In the genomic region with DNA sequence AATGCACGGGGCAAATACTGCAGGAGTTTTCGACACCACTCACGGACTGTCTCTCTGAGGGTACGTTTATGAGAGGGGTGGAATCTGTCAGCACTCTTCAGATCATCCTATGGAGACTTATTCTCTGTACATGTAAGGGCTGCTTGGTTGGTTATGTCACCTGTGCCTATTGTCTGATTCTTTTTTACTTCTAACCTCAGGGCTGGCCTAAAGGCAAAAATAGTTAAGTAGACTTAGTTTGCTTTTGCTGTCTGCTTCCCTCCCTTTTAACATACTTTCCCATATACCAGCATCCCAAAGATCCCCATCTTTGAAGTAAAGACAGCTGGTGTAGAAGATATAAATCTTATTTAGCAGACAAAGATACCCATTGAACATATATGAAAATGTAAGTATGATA, we compare ENCODE assay signal across 14 cellular contexts.
DNase-seq lines count a peak whose midpoint lies in the region; ATAC-seq lines count a peak whose summit lies in the region.
"Had no signal": no experiment of that assay in that cellular context is flagged by ENCODE, and none has a peak within 500 bp of the region (broad histone marks: within the 10 kb centered on the region; RNA-seq: fewer than 3 reads in every experiment).

No MANE protein-coding gene starts in this region.

- no peak for ATAC-seq in HG03378 (IDR thresholded peaks at IDR 0.05; ENCODE audit: unreplicated experiment)
- ATAC-seq: CD8-positive, alpha-beta T cell had no signal

- DNase-seq in NCI-H1417 (lab: John Stamatoyannopoulos, UW) (peak in 2 of 3 experiments; percentile 13 to 63), NCI-H69 (lab: John Stamatoyannopoulos, UW) (peak; percentile 77), NCI-H2227 treated with DMSO at 0.1 percent for 48 hours (lab: John Stamatoyannopoulos, UW) (no peak), AG20443 (ENCODE audit: low spot score) (no peak)
- DNase-seq: 8988T; ACHN; AML-193; Caco-2; Calu3; CD4-positive, alpha-beta T cell; CD8-positive, alpha-beta T cell; DMS79 treated with DMSO at 0.1 percent for 48 hours; GF-D8 had no signal

Comparison
In these comparisons a context has a peak if more than half of its experiments do, and no peak if none do; other contexts are left out.
1. DNase-seq: peak in NCI-H1417 (2 of 3) and NCI-H69 (single experiment); none in NCI-H2227 treated with DMSO at 0.1 percent for 48 hours (single experiment) and AG20443 (single experiment).